Comparison of ENCODE assay signal across 31 cellular contexts in the genomic region with DNA sequence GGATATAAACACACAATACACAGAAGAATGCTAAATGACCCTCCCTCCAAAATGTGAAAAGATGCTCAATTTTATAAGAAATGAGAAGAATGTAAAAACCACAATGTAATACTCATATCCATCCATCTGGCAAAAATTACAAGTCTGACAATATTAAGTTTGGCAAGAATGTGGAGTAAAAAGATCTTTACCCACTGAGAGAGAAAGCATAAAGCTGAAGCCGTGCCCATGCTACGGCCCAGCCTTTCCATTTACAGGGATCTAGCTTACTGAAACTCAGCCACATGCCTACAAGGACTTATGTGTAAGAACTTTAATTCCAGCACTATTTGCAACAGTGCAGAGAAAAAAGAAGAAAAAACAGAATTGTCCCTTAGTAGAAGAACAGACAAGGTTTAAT. TPM values are rescaled to one million over a fixed set of nuclear protein-coding genes. Genes with fewer than 3 reads are reported as not detected.
"Had no signal": no experiment of that assay in that cellular context is flagged by ENCODE, and none has a peak within 500 bp of the region (broad histone marks: within the 10 kb centered on the region; RNA-seq: fewer than 3 reads in every experiment).

No MANE protein-coding gene starts in this region.

- H3K4me2 ChIP-seq: hepatocyte had no signal

- H2AFZ ChIP-seq: hepatocyte had no signal

- H3K9me3 ChIP-seq: esophagus squamous epithelium, left ventricle myocardium inferior, neutrophil, pancreas, psoas muscle, right atrium auricular region, thyroid gland, upper lobe of right lung had no signal

- H3K27me3 Mint-ChIP-seq: activated naive CD8-positive, alpha-beta T cell treated with anti-CD3 and anti-CD28 coated beads, Interleukin-2, amount 10 ng/mL, durations not matched to agents 7 days and 5 days; brain; effector memory CD8-positive, alpha-beta T cell; natural killer cell treated with Interleukin-12 subunit alpha and Interleukin-12 subunit beta and Interleukin-15 and Interleukin-18, amount 100 ng/mL, for 72 hours had no signal

- H3K4me3 ChIP-seq: dorsolateral prefrontal cortex, esophagus squamous epithelium, hepatocyte, left ventricle myocardium inferior, pancreas, psoas muscle, right atrium auricular region, SK-N-MC, thyroid gland, upper lobe of right lung had no signal

- H3K4me3 Mint-ChIP-seq: activated naive CD4-positive, alpha-beta T cell treated with anti-CD3 and anti-CD28 coated beads for 36 hours; activated naive CD8-positive, alpha-beta T cell treated with anti-CD3 and anti-CD28 coated beads, Interleukin-2, amount 10 ng/mL, durations not matched to agents 7 days and 5 days; activated T-cell treated with anti-CD3 and anti-CD28 coated beads, Interleukin-2, amount 50 U/mL, for 4 hours; brain; effector memory CD8-positive, alpha-beta T cell; immature natural killer cell; natural killer cell treated with Interleukin-12 subunit alpha and Interleukin-12 subunit beta and Interleukin-15 and Interleukin-18, amount 100 ng/mL, for 72 hours; T-helper 2 cell treated with Interferon-gamma antibody and Interleukin-4, amounts not matched to agents 5 μg/mL and 100 μg/mL, for 36 hours had no signal

- H3K9me3 Mint-ChIP-seq: activated naive CD4-positive, alpha-beta T cell treated with anti-CD3 and anti-CD28 coated beads for 36 hours; activated naive CD8-positive, alpha-beta T cell treated with anti-CD3 and anti-CD28 coated beads, Interleukin-2, amount 10 ng/mL, durations not matched to agents 7 days and 5 days; activated T-cell treated with anti-CD3 and anti-CD28 coated beads, Interleukin-2, amount 50 U/mL, for 4 hours; brain; effector memory CD8-positive, alpha-beta T cell; immature natural killer cell; natural killer cell treated with Interleukin-12 subunit alpha and Interleukin-12 subunit beta and Interleukin-15 and Interleukin-18, amount 100 ng/mL, for 72 hours; T-helper 2 cell treated with Interferon-gamma antibody and Interleukin-4, amounts not matched to agents 5 μg/mL and 100 μg/mL, for 36 hours had no signal

- H3K27me3 ChIP-seq: dorsolateral prefrontal cortex, esophagus squamous epithelium, hepatocyte, neutrophil, pancreas, right atrium auricular region, thyroid gland, upper lobe of right lung had no signal

- H3K27ac ChIP-seq: dorsolateral prefrontal cortex, esophagus squamous epithelium, hepatocyte, left ventricle myocardium inferior, neutrophil, pancreas, psoas muscle, right atrium auricular region, SK-N-MC, thyroid gland, upper lobe of right lung, VCaP had no signal

- H3K27ac Mint-ChIP-seq: activated naive CD4-positive, alpha-beta T cell treated with anti-CD3 and anti-CD28 coated beads for 36 hours; activated naive CD8-positive, alpha-beta T cell treated with anti-CD3 and anti-CD28 coated beads, Interleukin-2, amount 10 ng/mL, durations not matched to agents 7 days and 5 days; effector memory CD8-positive, alpha-beta T cell; immature natural killer cell; natural killer cell treated with Interleukin-12 subunit alpha and Interleukin-12 subunit beta and Interleukin-15 and Interleukin-18, amount 100 ng/mL, for 72 hours; T-helper 2 cell treated with Interferon-gamma antibody and Interleukin-4, amounts not matched to agents 5 μg/mL and 100 μg/mL, for 36 hours had no signal

- DNase-seq: activated CD4-positive, CD25-positive, alpha-beta regulatory T cell treated with anti-CD3 and anti-CD28 coated beads, Interleukin-2, amount 50 U/mL, for 72 hours; activated CD8-positive, alpha-beta memory T cell treated with anti-CD3 and anti-CD28 coated beads, Interleukin-2, amount 50 U/mL, for 48 hours; activated naive CD4-positive, alpha-beta T cell treated with anti-CD3 and anti-CD28 coated beads for 36 hours; activated naive CD8-positive, alpha-beta T cell treated with anti-CD3 and anti-CD28 coated beads, Interleukin-2, amount 10 ng/mL, durations not matched to agents 7 days and 5 days; activated T-cell treated with anti-CD3 and anti-CD28 coated beads, Interleukin-2, amount 50 U/mL, for 4 hours; amygdala; caudate nucleus; dorsolateral prefrontal cortex; effector memory CD8-positive, alpha-beta T cell; esophagus squamous epithelium; foreskin melanocyte; immature natural killer cell; left ventricle myocardium inferior; pancreas; psoas muscle; stimulated activated CD4-positive, alpha-beta T cell treated with anti-CD3 and anti-CD28 coated beads, Interleukin-12 subunit alpha, Interleukin-12 subunit beta, amount 100 ng/mL, for 4 hours; stimulated activated CD4-positive, alpha-beta T cell treated with anti-CD3 and anti-CD28 coated beads, Interleukin-4, amount 100 ng/mL, for 4 hours; stimulated activated naive CD8-positive, alpha-beta T cell treated with anti-CD3 and anti-CD28 coated beads, Interleukin-15, Interleukin-2, amounts not matched to agents 100 U/mL and 50 U/mL, for 24 hours; substantia nigra; thyroid gland; upper lobe of right lung had no signal

- H3K4me1 ChIP-seq: esophagus squamous epithelium, left ventricle myocardium inferior, psoas muscle, right atrium auricular region, upper lobe of right lung had no signal

- H3K79me2 ChIP-seq: hepatocyte had no signal

- FAIRE-seq: colon, endothelial cell of umbilical vein, pancreas had no signal

- H3K4me1 Mint-ChIP-seq: brain had no signal

- ATAC-seq: activated T-cell treated with anti-CD3 and anti-CD28 coated beads, Interleukin-2, amount 50 U/mL, for 4 hours; effector memory CD8-positive, alpha-beta T cell; natural killer cell treated with Interleukin-12 subunit alpha and Interleukin-12 subunit beta and Interleukin-15 and Interleukin-18, amount 100 ng/mL, for 72 hours; pancreas; psoas muscle; stimulated activated naive CD8-positive, alpha-beta T cell treated with anti-CD3 and anti-CD28 coated beads, Interleukin-15, Interleukin-2, amounts not matched to agents 100 U/mL and 50 U/mL, for 24 hours; upper lobe of right lung had no signal

RNA-seq across cellular contexts. Expression of gene GP5, which starts 44.8 kb away (rescaled TPM):
- total RNA-seq: left ventricle myocardium inferior, psoas muscle had no signal
